In the genomic region with DNA sequence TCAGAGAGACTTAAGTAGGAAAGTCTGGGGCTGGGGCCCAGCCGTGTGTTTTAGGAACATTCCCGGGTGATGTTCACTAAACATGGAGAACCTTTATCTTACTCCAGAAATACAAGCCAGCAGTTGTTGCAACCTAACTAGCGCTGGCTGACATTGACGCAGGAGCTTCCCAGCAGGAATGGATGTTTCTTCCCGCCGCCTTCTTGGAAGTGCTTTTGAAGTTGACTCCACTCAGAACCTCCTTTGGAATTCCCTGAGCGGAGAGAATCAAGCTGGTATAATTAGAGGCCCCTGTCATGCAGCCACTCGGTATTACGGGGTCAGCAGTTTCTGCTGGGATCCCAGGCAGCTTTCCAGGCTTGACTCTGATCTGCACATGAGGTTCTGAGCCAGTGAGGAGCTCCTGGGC, we compare ENCODE assay signal across 25 cellular contexts.
DNase-seq lines count a peak whose midpoint lies in the region; ATAC-seq, FAIRE-seq and TF ChIP-seq lines count a peak whose summit lies in the region.
"Had no signal": no experiment of that assay in that cellular context is flagged by ENCODE, and none has a peak within 500 bp of the region (broad histone marks: within the 10 kb centered on the region; RNA-seq: fewer than 3 reads in every experiment).

No MANE protein-coding gene starts in this region.

- no peak overlapping the region for H3K9ac ChIP-seq in BLaER1 treated with 17β-estradiol and CSF1 and Interleukin-3, amounts not matched to agents 10 nM and 100 nM
- H3K9ac ChIP-seq in astrocyte (ENCODE audit: low read length), result no peak overlapping the region

- peak; percentile 43 for ATAC-seq in sciatic nerve
- no peak for ATAC-seq in HG03565 (IDR thresholded peaks at IDR 0.05; ENCODE audit: unreplicated experiment)
- ATAC-seq in HG02588 (IDR thresholded peaks at IDR 0.05; ENCODE audit: unreplicated experiment), result no peak
- ATAC-seq in GM18868 (IDR thresholded peaks at IDR 0.05; ENCODE audit: unreplicated experiment), result no peak
- ATAC-seq: A549; activated naive CD8-positive, alpha-beta T cell treated with anti-CD3 and anti-CD28 coated beads, Interleukin-2, amount 50 U/mL, for 24 hours had no signal

- H3K9me3 ChIP-seq in BLaER1 treated with 17β-estradiol and CSF1 and Interleukin-3, amounts not matched to agents 10 nM and 100 nM (replicated peaks in 1 of 11), result peaks cover 0 to 12% (median 0%) of the 10 kb centered on the region in 11 experiments; a peak in 2 of 22 replicates
- H3K9me3 ChIP-seq in astrocyte (ENCODE audit: insufficient read depth, low read depth, low read length), result no peaks in the 10 kb centered on the region
- H3K9me3 ChIP-seq: A549, pancreas, vagina had no signal

- H3K4me3 Mint-ChIP-seq in astrocyte (ENCODE audit: unreplicated experiment), result no peak overlapping the region
- H3K4me3 Mint-ChIP-seq: activated CD4-positive, alpha-beta T cell treated with anti-CD3 and anti-CD28 coated beads, Interleukin-2, amount 10 ng/mL, durations not matched to agents 7 days and 5 days; activated naive CD8-positive, alpha-beta T cell treated with anti-CD3 and anti-CD28 coated beads, Interleukin-2, amount 50 U/mL, for 24 hours; central memory CD8-positive, alpha-beta T cell had no signal

- no peak for DNase-seq in astrocyte (ENCODE audit: low read depth)
- DNase-seq in fibroblast of villous mesenchyme (ENCODE audit: low read depth), result peak; percentile 22
- DNase-seq in sciatic nerve (ENCODE audit: low spot score), result no peak
- no peak for DNase-seq in stimulated activated CD4-positive, alpha-beta T cell treated with anti-CD3 and anti-CD28 coated beads, Interleukin-15, amount 100 ng/mL, for 24 hours
- DNase-seq: activated CD4-positive, alpha-beta T cell treated with anti-CD3 and anti-CD28 coated beads, Interleukin-2, amount 10 ng/mL, durations not matched to agents 7 days and 5 days; activated naive CD8-positive, alpha-beta T cell treated with anti-CD3 and anti-CD28 coated beads, Interleukin-2, amount 50 U/mL, for 24 hours; DMS 273 treated with DMSO at 0.1 percent for 48 hours; effector CD8-positive, alpha-beta T cell; GDM1; hippocampal formation; NCI-H1930; pancreas; stimulated activated CD4-positive, alpha-beta T cell treated with anti-CD3 and anti-CD28 coated beads, Interleukin-4, amount 100 ng/mL, for 1 hour had no signal

- TF ChIP-seq CTCF in astrocyte (IDR thresholded peaks at IDR 0.05; ENCODE audit: insufficient read depth, low read depth, low read length) (no peak), fibroblast of villous mesenchyme (IDR thresholded peaks at IDR 0.05; ENCODE audit: insufficient read depth, low read depth, low read length) (no peak)

- H3K27ac ChIP-seq in BLaER1 treated with 17β-estradiol and CSF1 and Interleukin-3, amounts not matched to agents 10 nM and 100 nM, result no peak overlapping the region
- H3K27ac ChIP-seq in astrocyte (ENCODE audit: low read depth, low read length), result no peak overlapping the region
- H3K27ac ChIP-seq: A549, pancreas, vagina had no signal

- no peak overlapping the region for H3K27ac Mint-ChIP-seq in astrocyte (ENCODE audit: unreplicated experiment)
- H3K27ac Mint-ChIP-seq: activated CD4-positive, alpha-beta T cell treated with anti-CD3 and anti-CD28 coated beads, Interleukin-2, amount 10 ng/mL, durations not matched to agents 7 days and 5 days; activated naive CD8-positive, alpha-beta T cell treated with anti-CD3 and anti-CD28 coated beads, Interleukin-2, amount 50 U/mL, for 24 hours; CD14-positive monocyte had no signal

- peaks cover 11% of the 10 kb centered on the region for H3K4me1 Mint-ChIP-seq in astrocyte (ENCODE audit: low read depth, unreplicated experiment)
- H3K4me1 Mint-ChIP-seq: central memory CD8-positive, alpha-beta T cell had no signal

- H3K9me3 Mint-ChIP-seq in astrocyte (ENCODE audit: unreplicated experiment), result no peaks in the 10 kb centered on the region
- H3K9me3 Mint-ChIP-seq: activated CD4-positive, alpha-beta T cell treated with anti-CD3 and anti-CD28 coated beads, Interleukin-2, amount 10 ng/mL, durations not matched to agents 7 days and 5 days; activated naive CD8-positive, alpha-beta T cell treated with anti-CD3 and anti-CD28 coated beads, Interleukin-2, amount 50 U/mL, for 24 hours; central memory CD8-positive, alpha-beta T cell had no signal

- H3K36me3 Mint-ChIP-seq in astrocyte (ENCODE audit: low read depth, unreplicated experiment), result no peaks in the 10 kb centered on the region

- H3K79me2 ChIP-seq in astrocyte (ENCODE audit: insufficient read depth, low read length), result no peaks in the 10 kb centered on the region

- peaks cover 0 to 17% (median 0%) of the 10 kb centered on the region in 11 experiments; a peak in 2 of 22 replicates for H4K20me1 ChIP-seq in BLaER1 treated with 17β-estradiol and CSF1 and Interleukin-3, amounts not matched to agents 10 nM and 100 nM
- no peaks in the 10 kb centered on the region for H4K20me1 ChIP-seq in astrocyte (ENCODE audit: insufficient read depth, low read length)

- H2AFZ ChIP-seq in astrocyte (ENCODE audit: low read depth, low read length), result peak overlapping the region; percentile 16

- peaks cover 0 to 41% (median 0%) of the 10 kb centered on the region in 11 experiments; a peak in 7 of 22 replicates for H3K36me3 ChIP-seq in BLaER1 treated with 17β-estradiol and CSF1 and Interleukin-3, amounts not matched to agents 10 nM and 100 nM
- H3K36me3 ChIP-seq in astrocyte (ENCODE audit: insufficient read depth, low read length), result no peaks in the 10 kb centered on the region
- H3K36me3 ChIP-seq: pancreas, vagina had no signal

- no peak for FAIRE-seq in astrocyte (lab: Jason Lieb, UNC)
- FAIRE-seq: A549, GM19239, islet of Langerhans, pancreas, TTC549 had no signal

- no peaks in the 10 kb centered on the region for H3K27me3 ChIP-seq in BLaER1 treated with 17β-estradiol and CSF1 and Interleukin-3, amounts not matched to agents 10 nM and 100 nM
- H3K27me3 ChIP-seq in astrocyte (ENCODE audit: insufficient read depth, low read length), result no peaks in the 10 kb centered on the region
- H3K27me3 ChIP-seq: pancreas, vagina had no signal

- intact Hi-C loops in sciatic nerve (cut with DNase I), result no loop called here

- H3K4me1 ChIP-seq in BLaER1 treated with 17β-estradiol and CSF1 and Interleukin-3, amounts not matched to agents 10 nM and 100 nM, result peaks cover 43 to 88% (median 50%) of the 10 kb centered on the region in 10 experiments
- H3K4me1 ChIP-seq in astrocyte (ENCODE audit: insufficient read depth, low read length), result peaks cover 4% of the 10 kb centered on the region
- H3K4me1 ChIP-seq: vagina had no signal

- no peaks in the 10 kb centered on the region for H3K27me3 Mint-ChIP-seq in astrocyte (ENCODE audit: low read depth, unreplicated experiment)
- H3K27me3 Mint-ChIP-seq: activated CD4-positive, alpha-beta T cell treated with anti-CD3 and anti-CD28 coated beads, Interleukin-2, amount 10 ng/mL, durations not matched to agents 7 days and 5 days; activated naive CD8-positive, alpha-beta T cell treated with anti-CD3 and anti-CD28 coated beads, Interleukin-2, amount 50 U/mL, for 24 hours had no signal

- H3K4me3 ChIP-seq in BLaER1 treated with 17β-estradiol and CSF1 and Interleukin-3, amounts not matched to agents 10 nM and 100 nM, result no peak overlapping the region
- H3K4me3 ChIP-seq in astrocyte (ENCODE audit: insufficient read depth, low read depth, low read length) (no peak overlapping the region), fibroblast of villous mesenchyme (ENCODE audit: low read depth, low read length) (no peak overlapping the region)
- H3K4me3 ChIP-seq: A549, lung, pancreas, vagina had no signal

- peak overlapping the region; percentile 51 to 82 (median 71); a peak in 20 of 22 replicates for H3K4me2 ChIP-seq in BLaER1 treated with 17β-estradiol and CSF1 and Interleukin-3, amounts not matched to agents 10 nM and 100 nM
- no peak overlapping the region for H3K4me2 ChIP-seq in astrocyte (ENCODE audit: low read length)
- H3K4me2 ChIP-seq: A549 had no signal
